Comparison of ENCODE assay signal across 36 cellular contexts in the genomic region with DNA sequence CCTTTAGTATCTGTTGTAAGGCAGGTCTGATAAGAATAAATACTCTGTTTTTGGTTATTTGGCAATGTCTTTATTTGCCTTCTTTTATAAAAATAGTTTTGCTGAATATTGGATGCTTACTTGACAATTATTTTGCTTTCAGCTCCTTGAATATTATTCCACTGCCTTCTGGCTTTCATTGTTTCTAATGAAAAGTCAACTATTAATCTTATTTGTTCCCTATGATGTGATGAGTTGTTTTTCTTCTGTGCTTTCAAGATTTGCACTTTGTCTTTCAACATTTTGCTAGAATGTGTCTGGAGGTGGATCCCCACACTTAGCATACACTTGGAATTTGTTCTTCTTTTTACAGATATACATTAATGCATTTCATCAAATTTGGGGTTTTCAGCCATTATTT.
DNase-seq lines count a peak whose midpoint lies in the region; ATAC-seq, FAIRE-seq and TF ChIP-seq lines count a peak whose summit lies in the region.
"Had no signal": no experiment of that assay in that cellular context is flagged by ENCODE, and none has a peak within 500 bp of the region (broad histone marks: within the 10 kb centered on the region; RNA-seq: fewer than 3 reads in every experiment).

No MANE protein-coding gene starts in this region.

- peaks cover 22% of the 10 kb centered on the region for H3K9me3 Mint-ChIP-seq in WTC11

- H3K27ac Mint-ChIP-seq in WTC11 = no peak overlapping the region
- H3K27ac Mint-ChIP-seq: B cell; CD14-positive monocyte; CD4-positive, alpha-beta memory T cell; CD4-positive, alpha-beta T cell; CD4-positive, CD25-positive, alpha-beta regulatory T cell; CD8-positive, alpha-beta memory T cell; CD8-positive, alpha-beta T cell had no signal

- intact Hi-C loops in HepG2 (cut with micrococcal nuclease; ENCODE audit: unreplicated experiment) = no loop called here
- intact Hi-C loops in right lobe of liver (cut with DNase I) = no loop called here
- intact Hi-C loops in HCT116 (cut with micrococcal nuclease) = no loop called here
- intact Hi-C loops in thyroid gland (cut with DNase I) = no loop called here

- H3K27ac ChIP-seq in HepG2 (ENCODE audit: extremely low read length, insufficient read depth, low read length) (no peak overlapping the region), right lobe of liver (no peak overlapping the region), HCT116 (ENCODE audit: low read depth, low read length) (no peak overlapping the region), tibial nerve (no peak overlapping the region), thyroid gland (no peak overlapping the region)
- H3K27ac ChIP-seq: 22Rv1; A549; BLaER1; BLaER1 treated with 17β-estradiol and CSF1 and Interleukin-3, amounts not matched to agents 10 nM and 100 nM; C4-2B had no signal

- H4K20me1 ChIP-seq in HepG2 (ENCODE audit: insufficient read depth, low read length) = no peaks in the 10 kb centered on the region
- H4K20me1 ChIP-seq in HCT116 (ENCODE audit: insufficient read depth) = no peaks in the 10 kb centered on the region
- H4K20me1 ChIP-seq: BLaER1; BLaER1 treated with 17β-estradiol and CSF1 and Interleukin-3, amounts not matched to agents 10 nM and 100 nM had no signal

- no peaks in the 10 kb centered on the region for H3K27me3 ChIP-seq in HepG2 (ENCODE audit: control insufficient read depth in 1 of 2, insufficient read depth in 2 of 2, low read length in 2 of 2)
- H3K27me3 ChIP-seq in right lobe of liver = no peaks in the 10 kb centered on the region
- H3K27me3 ChIP-seq in HCT116 (ENCODE audit: insufficient read depth, low read length) = no peaks in the 10 kb centered on the region
- no peaks in the 10 kb centered on the region for H3K27me3 ChIP-seq in tibial nerve
- H3K27me3 ChIP-seq in thyroid gland = no peaks in the 10 kb centered on the region
- H3K27me3 ChIP-seq: BE2C; BLaER1; BLaER1 treated with 17β-estradiol and CSF1 and Interleukin-3, amounts not matched to agents 10 nM and 100 nM had no signal

- no peaks in the 10 kb centered on the region for H3K4me1 Mint-ChIP-seq in WTC11
- H3K4me1 Mint-ChIP-seq: B cell; CD14-positive monocyte; CD4-positive, alpha-beta memory T cell; CD4-positive, CD25-positive, alpha-beta regulatory T cell; CD8-positive, alpha-beta memory T cell had no signal

- ATAC-seq in HepG2 (no peak), right lobe of liver (no peak), HCT116 (no peak), WTC11 (no peak)
- ATAC-seq: A549; CD8-positive, alpha-beta T cell had no signal

- RAD21 ChIA-PET in HCT116 (lab: Charles Lee; ENCODE audit: low non-redundant PET in 1 of 2, low total read pairs in 2 of 2, uncharacterized antibody in 2 of 2, unreplicated experiment in 2 of 2) = no interaction called here

- H3K4me3 Mint-ChIP-seq in WTC11 = no peak overlapping the region
- H3K4me3 Mint-ChIP-seq: B cell; CD14-positive monocyte; CD4-positive, alpha-beta memory T cell; CD4-positive, alpha-beta T cell; CD4-positive, CD25-positive, alpha-beta regulatory T cell; CD8-positive, alpha-beta memory T cell; CD8-positive, alpha-beta T cell had no signal

- no peaks in the 10 kb centered on the region for H3K36me3 ChIP-seq in HepG2 (replicated peaks in 1 of 2; ENCODE audit: control insufficient read depth in 1 of 2, insufficient read depth in 2 of 2, low read length in 2 of 2)
- no peaks in the 10 kb centered on the region for H3K36me3 ChIP-seq in right lobe of liver
- H3K36me3 ChIP-seq in HCT116 (ENCODE audit: control insufficient read depth in 1 of 2, insufficient read depth in 2 of 2, low read length in 2 of 2) = no peaks in the 10 kb centered on the region
- no peaks in the 10 kb centered on the region for H3K36me3 ChIP-seq in tibial nerve
- no peaks in the 10 kb centered on the region for H3K36me3 ChIP-seq in thyroid gland
- H3K36me3 ChIP-seq: BE2C; BLaER1; BLaER1 treated with 17β-estradiol and CSF1 and Interleukin-3, amounts not matched to agents 10 nM and 100 nM had no signal

- no peak overlapping the region for H3K4me2 ChIP-seq in HepG2 (ENCODE audit: low read depth, low read length)
- no peak overlapping the region for H3K4me2 ChIP-seq in HCT116 (ENCODE audit: low read length)
- H3K4me2 ChIP-seq: A549; BLaER1; BLaER1 treated with 17β-estradiol and CSF1 and Interleukin-3, amounts not matched to agents 10 nM and 100 nM had no signal

- H3K4me3 ChIP-seq in HepG2 (replicated peaks in 1 of 3; ENCODE audit: insufficient read depth in 1 of 3, low read depth in 2 of 3, low read length in 3 of 3) (no peak overlapping the region), right lobe of liver (no peak overlapping the region), HCT116 (replicated peaks in 1 of 2; ENCODE audit: low read depth in 1 of 2, low read length in 2 of 2) (no peak overlapping the region), tibial nerve (no peak overlapping the region), thyroid gland (replicated peaks in 1 of 3) (no peak overlapping the region)
- H3K4me3 ChIP-seq: A549; BLaER1; BLaER1 treated with 17β-estradiol and CSF1 and Interleukin-3, amounts not matched to agents 10 nM and 100 nM had no signal

- TF ChIP-seq EP300 in HepG2 (IDR thresholded peaks at IDR 0.05; ENCODE audit: low read depth in 2 of 2, low read length in 2 of 2) = no peak
- TF ChIP-seq EP300 in HepG2 (CRISPR knock-in tag; IDR thresholded peaks at IDR 0.05; ENCODE audit: borderline replicate concordance) = no peak
- no peak for TF ChIP-seq EP300 in tibial nerve (IDR thresholded peaks at IDR 0.05)

- TF ChIP-seq POLR2A in HepG2 (IDR thresholded peaks at IDR 0.05; ENCODE audit: insufficient read depth in 1 of 2, low read depth in 2 of 2, low read length in 2 of 2) (no peak), right lobe of liver (IDR thresholded peaks at IDR 0.05) (no peak), HCT116 (IDR thresholded peaks at IDR 0.05; ENCODE audit: borderline replicate concordance, extremely low read depth, insufficient read depth, insufficient read length) (no peak), tibial nerve (IDR thresholded peaks at IDR 0.05) (no peak), thyroid gland (IDR thresholded peaks at IDR 0.05) (no peak)

- CTCF ChIA-PET in HepG2 (lab: Yijun Ruan, JAX; ENCODE audit: low intra/inter-chr PET ratio, low total read pairs) = no interaction called here
- CTCF ChIA-PET in HCT116 (lab: Charles Lee) = no interaction called here
- CTCF ChIA-PET in WTC11 (lab: Charles Lee) = no interaction called here

- H3K9me2 ChIP-seq in HCT116 (ENCODE audit: insufficient read depth) = no peaks in the 10 kb centered on the region

- no peak overlapping the region for H2AFZ ChIP-seq in HepG2 (ENCODE audit: low read length)
- no peak overlapping the region for H2AFZ ChIP-seq in HCT116 (ENCODE audit: low read depth, low read length, poor library complexity, severe bottlenecking)

- H3K36me3 Mint-ChIP-seq in WTC11 = peaks cover 14% of the 10 kb centered on the region
- H3K36me3 Mint-ChIP-seq: CD14-positive monocyte; CD4-positive, alpha-beta memory T cell; CD4-positive, CD25-positive, alpha-beta regulatory T cell; CD8-positive, alpha-beta memory T cell; CD8-positive, alpha-beta T cell had no signal

- DNase-seq in NCI-H2227 (lab: John Stamatoyannopoulos, UW; ENCODE audit: unreplicated experiment) = peak; percentile 29
- no peak for DNase-seq in NCI-H2227 treated with DMSO at 0.1 percent for 48 hours (lab: John Stamatoyannopoulos, UW)
- no peak for DNase-seq in HepG2 (ENCODE audit: low spot score)
- no peak for DNase-seq in right lobe of liver
- no peak for DNase-seq in HCT116 (ENCODE audit: low read depth, low spot score)
- DNase-seq in WTC11 (ENCODE audit: low spot score) = no peak
- no peak for DNase-seq in tibial nerve (ENCODE audit: low spot score in 2 of 2)
- no peak for DNase-seq in thyroid gland
- DNase-seq: 8988T; ACHN; AML-193; BE2C; C1 segment of cervical spinal cord; Caco-2; Calu3; CD4-positive, alpha-beta memory T cell; CD4-positive, alpha-beta T cell; CD4-positive, CD25-positive, alpha-beta regulatory T cell; CD8-positive, alpha-beta memory T cell; CD8-positive, alpha-beta T cell; COR-L47; DMS 273 treated with DMSO at 0.1 percent for 48 hours; DMS153; DMS53; DMS79; DMS79 treated with DMSO at 0.1 percent for 48 hours; DND-41; EL had no signal

- H3K9me3 ChIP-seq in HepG2 (ENCODE audit: low read length) (no peaks in the 10 kb centered on the region), right lobe of liver (no peaks in the 10 kb centered on the region), HCT116 (ENCODE audit: control insufficient read depth in 1 of 2, insufficient read depth in 1 of 2, low read depth in 1 of 2, low read length in 2 of 2) (no peaks in the 10 kb centered on the region; a peak in 1 of 4 replicates), tibial nerve (peaks cover 0 to 13% (median 0%) of the 10 kb centered on the region in 4 donors), thyroid gland (no peaks in the 10 kb centered on the region)
- H3K9me3 ChIP-seq: A549; BE2C; BLaER1; BLaER1 treated with 17β-estradiol and CSF1 and Interleukin-3, amounts not matched to agents 10 nM and 100 nM had no signal

- no peak overlapping the region for H3K9ac ChIP-seq in HepG2 (ENCODE audit: insufficient read depth, low read depth, low read length)
- H3K9ac ChIP-seq in HCT116 (ENCODE audit: low read length) = no peak overlapping the region
- H3K9ac ChIP-seq: BLaER1; BLaER1 treated with 17β-estradiol and CSF1 and Interleukin-3, amounts not matched to agents 10 nM and 100 nM had no signal

- TF ChIP-seq RAD21 in HepG2 (CRISPR knock-in tag; IDR thresholded peaks at IDR 0.05) = no peak
- TF ChIP-seq RAD21 in HCT116 (IDR thresholded peaks at IDR 0.05; ENCODE audit: low read depth) = no peak

- no peaks in the 10 kb centered on the region; the same call in 1 of the 2 replicates for H3K27me3 Mint-ChIP-seq in WTC11 (ENCODE audit: low read depth)
- H3K27me3 Mint-ChIP-seq: B cell; CD4-positive, alpha-beta T cell; CD4-positive, CD25-positive, alpha-beta regulatory T cell; CD8-positive, alpha-beta memory T cell had no signal

- POLR2A ChIA-PET in HepG2 (lab: Yijun Ruan, JAX) (no interaction called here), HCT116 (lab: Charles Lee) (no interaction called here), WTC11 (lab: Charles Lee) (no interaction called here)

- no peak for FAIRE-seq in HepG2 (lab: Jason Lieb, UNC)
- FAIRE-seq: A549, D721Med had no signal

- BruUV-seq in HepG2 (replicated peaks; lab: Mats Ljungman, UMichigan) (no TSS peak), HCT116 (replicated peaks; lab: Mats Ljungman, UMichigan) (no TSS peak)

- no peaks in the 10 kb centered on the region for H3K79me2 ChIP-seq in HepG2 (ENCODE audit: insufficient read depth, low read length)
- no peaks in the 10 kb centered on the region for H3K79me2 ChIP-seq in HCT116 (ENCODE audit: insufficient read depth, low read length)

- in situ Hi-C loops in HepG2 (cut with HindIII; ENCODE audit: extremely low pct_ligation_motif_present, low pct_unique_long_range_greater_than_20kb) = no loop called here

- TF ChIP-seq CTCF in HepG2 (CRISPR knock-in tag; IDR thresholded peaks at IDR 0.05) (no peak), right lobe of liver (IDR thresholded peaks at IDR 0.05) (no peak), HCT116 (IDR thresholded peaks at IDR 0.05 in 2 of 3, conservative IDR thresholded peaks at IDR 0.05 in 1 of 3; ENCODE audit: borderline replicate concordance in 1 of 3, insufficient read depth in 1 of 3, low read depth in 2 of 3, low read length in 2 of 3) (no peak), WTC11 (IDR thresholded peaks at IDR 0.05) (no peak), tibial nerve (IDR thresholded peaks at IDR 0.05) (no peak), thyroid gland (IDR thresholded peaks at IDR 0.05) (no peak)

- H3K4me1 ChIP-seq in HepG2 (ENCODE audit: insufficient read depth, low read length) (no peaks in the 10 kb centered on the region), right lobe of liver (no peaks in the 10 kb centered on the region), HCT116 (ENCODE audit: control insufficient read depth in 1 of 2, insufficient read depth in 2 of 2, low read length in 2 of 2) (no peaks in the 10 kb centered on the region), tibial nerve (no peaks in the 10 kb centered on the region), thyroid gland (no peaks in the 10 kb centered on the region)
- H3K4me1 ChIP-seq: A549; BE2C; BLaER1; BLaER1 treated with 17β-estradiol and CSF1 and Interleukin-3, amounts not matched to agents 10 nM and 100 nM; Caco-2 had no signal
